Comparison of ENCODE assay signal across 8 cellular contexts in the genomic region with DNA sequence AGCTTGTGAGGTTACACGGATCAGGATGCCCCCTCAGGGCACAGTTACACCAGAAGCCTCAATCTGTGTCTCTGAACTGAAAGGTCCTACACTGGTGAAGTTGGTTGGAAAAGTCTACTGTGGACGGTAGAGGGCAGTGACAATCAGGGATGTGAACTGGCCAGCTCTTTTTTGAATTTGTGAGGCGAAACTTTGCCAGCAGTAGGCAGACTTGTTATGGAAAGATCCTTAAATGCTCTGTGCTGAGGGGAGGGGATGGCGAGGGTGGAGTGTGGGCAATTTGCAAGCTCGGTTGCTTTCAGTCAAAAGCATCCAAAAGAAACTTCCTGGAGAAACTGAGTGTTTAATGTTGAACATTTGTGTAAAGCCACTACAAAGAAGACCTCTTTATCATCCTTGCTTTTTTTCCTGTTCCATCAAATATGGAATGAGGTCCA.
DNase-seq lines count a peak whose midpoint lies in the region; ATAC-seq, FAIRE-seq and TF ChIP-seq lines count a peak whose summit lies in the region.

No MANE protein-coding gene starts in this region.

- H3K27me3 ChIP-seq in adrenal gland (no peaks in the 10 kb centered on the region), heart left ventricle (peaks cover 0 to 5% (median 0%) of the 10 kb centered on the region in 9 donors)

- intact Hi-C loops in adrenal gland (cut with DNase I) (loop anchor here (2.0 to 10.0 kb wide), 5 partner anchors 103 to 407 kb away; partner anchors contain the start of gene CEMIP (in 1 of the 2)), heart left ventricle (cut with DNase I) (loop anchor here (1.0 to 10.0 kb wide), 13 partner anchors 110 to 407 kb away; partner anchors contain the start of gene CEMIP (in 8 of the 10)), posterior cingulate gyrus (cut with DNase I) (loop anchor here (2.0 to 5.0 kb wide), 3 partner anchors 110 to 405 kb away; no protein-coding TSS in a partner anchor)

- H3K4me3 ChIP-seq in adrenal gland (no peak overlapping the region), heart left ventricle (no peak overlapping the region)

- FAIRE-seq in GM12891 (lab: Jason Lieb, UNC), result peak; percentile 20

- H3K27ac ChIP-seq in adrenal gland (no peak overlapping the region), heart left ventricle (no peak overlapping the region)

- WGBS in adrenal gland, 4 donors, result 2 to 7% (median 5%) methylated on average over 5 of the region's 5 CpGs
- 6 to 12% (median 7%) methylated on average over 4 to 5 of the region's 5 CpGs for WGBS in heart left ventricle, 4 donors

- ATAC-seq in heart left ventricle, result peak; percentile 56 to 85 (median 81)
- ATAC-seq in GM19023 (IDR thresholded peaks at IDR 0.05; ENCODE audit: unreplicated experiment), result no peak
- ATAC-seq in HG03469 (IDR thresholded peaks at IDR 0.05; ENCODE audit: unreplicated experiment), result no peak

- peak; percentile 55 to 81 (median 74) for TF ChIP-seq CTCF in adrenal gland (IDR thresholded peaks at IDR 0.05)
- TF ChIP-seq CTCF in heart left ventricle (IDR thresholded peaks at IDR 0.05), result peak; percentile 46 to 79 (median 64)

- no peaks in the 10 kb centered on the region for H3K36me3 ChIP-seq in adrenal gland (replicated peaks in 1 of 2)
- peaks cover 0 to 3% (median 0%) of the 10 kb centered on the region in 9 donors for H3K36me3 ChIP-seq in heart left ventricle

- DNase-seq in AG20443 (ENCODE audit: low spot score) (peak; percentile 86), GM12891 (ENCODE audit: insufficient read length, low spot score) (no peak), NCI-H510A (lab: John Stamatoyannopoulos, UW) (peak; percentile 18), adrenal gland (peak; percentile 54 to 83 (median 65)), heart left ventricle (peak in 4 of 5 donors; percentile 33 to 50 (median 48)), posterior cingulate gyrus (peak; percentile 27 to 94 (median 50))

- H3K9me3 ChIP-seq in adrenal gland (replicated peaks in 1 of 3) (no peaks in the 10 kb centered on the region), heart left ventricle (no peaks in the 10 kb centered on the region)

- H3K4me1 ChIP-seq in adrenal gland (replicated peaks in 1 of 2) (no peaks in the 10 kb centered on the region), heart left ventricle (peaks cover 0 to 6% (median 0%) of the 10 kb centered on the region in 12 donors)

- no peak for TF ChIP-seq POLR2A in GM12891 (IDR thresholded peaks at IDR 0.05; ENCODE audit: low read depth, low read length)
- TF ChIP-seq POLR2A in adrenal gland (IDR thresholded peaks at IDR 0.05), result no peak
- no peak for TF ChIP-seq POLR2A in heart left ventricle (IDR thresholded peaks at IDR 0.05)

TF ChIP-seq in GM12891, 5 proteins besides CTCF, POLR2A, EP300 and RAD21:
- no peak for TF ChIP-seq PAX5 (IDR thresholded peaks at IDR 0.05; ENCODE audit: insufficient read depth, low read length, severe bottlenecking)
- no peak for TF ChIP-seq POLR2AphosphoS5 (IDR thresholded peaks at IDR 0.05; ENCODE audit: low read depth, low read length)

Comparison
In these comparisons a context has a peak if more than half of its experiments do, and no peak if none do; other contexts are left out.
1. ATAC-seq: peak in heart left ventricle (4 of 4); none in GM19023 (single experiment) and HG03469 (single experiment).